ENCODE assay signal across 11 cellular contexts in the genomic region with DNA sequence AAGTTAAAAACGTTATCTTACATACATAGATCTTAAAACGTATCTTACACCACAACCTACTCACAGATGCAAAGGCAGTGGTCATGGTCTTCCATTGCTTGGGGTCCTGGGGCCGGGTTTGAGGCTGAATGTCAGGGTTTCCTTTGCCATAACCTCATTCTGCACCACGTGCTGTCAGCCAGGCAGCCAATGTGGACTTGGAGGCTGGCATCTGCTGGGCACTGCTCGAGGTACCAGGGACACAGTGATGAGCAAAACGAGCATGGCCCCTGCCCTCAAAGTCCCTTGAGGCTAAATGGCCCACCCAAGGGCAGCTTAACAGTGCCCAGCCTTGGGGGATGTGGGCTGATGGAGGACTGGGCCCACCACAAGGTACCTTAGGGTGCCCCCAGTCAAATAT. TPM values are rescaled to one million over a fixed set of nuclear protein-coding genes. Genes with fewer than 3 reads are reported as not detected.
DNase-seq lines count a peak whose midpoint lies in the region; ATAC-seq, FAIRE-seq and TF ChIP-seq lines count a peak whose summit lies in the region.
"Had no signal": no experiment of that assay in that cellular context is flagged by ENCODE, and none has a peak within 500 bp of the region (broad histone marks: within the 10 kb centered on the region; RNA-seq: fewer than 3 reads in every experiment).

No MANE protein-coding gene starts in this region.

- H3K27ac Mint-ChIP-seq in brain, result peak overlapping the region in 1 of 5 experiments; percentile 77

- peaks cover 29% of the 10 kb centered on the region for H3K27me3 Mint-ChIP-seq in brain

- H3K9me3 ChIP-seq in A673 (ENCODE audit: low read depth, low read length, poor library complexity, severe bottlenecking), result no peaks in the 10 kb centered on the region
- no peaks in the 10 kb centered on the region for H3K9me3 ChIP-seq in HUES48 (ENCODE audit: control insufficient read depth, insufficient read depth, low read length)
- H3K9me3 ChIP-seq in muscle layer of duodenum (ENCODE audit: control insufficient read depth in 1 of 2, low read length in 2 of 2), result no peaks in the 10 kb centered on the region
- H3K9me3 ChIP-seq: thyroid gland had no signal

- BruUV-seq in A673 (replicated peaks; lab: Mats Ljungman, UMichigan), result no TSS peak

- POLR2A ChIA-PET in A673 (lab: Charles Lee; ENCODE audit: low non-redundant PET), result no interaction called here

- H3K27me3 ChIP-seq in A673 (replicated peaks; ENCODE audit: insufficient read depth, low read depth, low read length, poor library complexity), result no peaks in the 10 kb centered on the region
- H3K27me3 ChIP-seq in HUES48 (ENCODE audit: control insufficient read depth, insufficient read depth, low read length), result no peaks in the 10 kb centered on the region
- no peaks in the 10 kb centered on the region for H3K27me3 ChIP-seq in muscle layer of duodenum (ENCODE audit: low read depth, low read length)
- H3K27me3 ChIP-seq: thyroid gland had no signal

- CTCF ChIA-PET in A673 (lab: Charles Lee), result no interaction called here

- no peak overlapping the region for H3K27ac ChIP-seq in A673 (ENCODE audit: low read depth, low read length, poor library complexity, severe bottlenecking)
- H3K27ac ChIP-seq in HUES48 (ENCODE audit: low read depth, low read length), result no peak overlapping the region
- H3K27ac ChIP-seq in muscle layer of duodenum (ENCODE audit: low read length), result no peak overlapping the region
- H3K27ac ChIP-seq: SK-N-MC had no signal

- no peak for ATAC-seq in GM19455 (IDR thresholded peaks at IDR 0.05; ENCODE audit: unreplicated experiment)
- no peak for ATAC-seq in left lobe of liver

- no peak for FAIRE-seq in D721Med (lab: Jason Lieb, UNC)

- intact Hi-C loops in A673 (cut with micrococcal nuclease; ENCODE audit: unreplicated experiment), result no loop called here

- H3K9ac ChIP-seq in HUES48 (ENCODE audit: low read depth, low read length), result no peak overlapping the region

- H3K36me3 Mint-ChIP-seq in brain, result no peaks in the 10 kb centered on the region

- H3K4me3 Mint-ChIP-seq in brain, result peak overlapping the region in 4 of 5 experiments; percentile 65 to 78 (median 70)

- DNase-seq in A673 (ENCODE audit: low spot score), result no peak
- no peak for DNase-seq in SKM-1 treated with dmso at 0.1 percent for 144 hours (lab: John Stamatoyannopoulos, UW; ENCODE audit: unreplicated experiment)
- DNase-seq in left lobe of liver (ENCODE audit: low spot score), result no peak
- DNase-seq in D721Med (ENCODE audit: insufficient read length, low spot score), result no peak
- DNase-seq: NCI-H1417 treated with DMSO at 0.1 percent for 48 hours, thyroid gland had no signal

- H3K4me3 ChIP-seq in A673 (ENCODE audit: low read depth, low read length, poor library complexity, severe bottlenecking) (peak overlapping the region; percentile 50), HUES48 (ENCODE audit: low read depth, low read length) (peak overlapping the region; percentile 56), muscle layer of duodenum (ENCODE audit: low read depth in 1 of 2, low read length in 2 of 2) (peak overlapping the region; percentile 65 to 74)

- H3K4me1 ChIP-seq in A673 (ENCODE audit: insufficient read depth, low read length, poor library complexity, severe bottlenecking), result peaks cover 7% of the 10 kb centered on the region
- peaks cover 7% of the 10 kb centered on the region; the same call in 1 of the 2 replicates for H3K4me1 ChIP-seq in HUES48 (ENCODE audit: control insufficient read depth, insufficient read depth, low read length)
- H3K4me1 ChIP-seq in muscle layer of duodenum (ENCODE audit: control insufficient read depth in 1 of 2, insufficient read depth in 2 of 2, low read length in 2 of 2), result peaks cover 4 to 15% of the 10 kb centered on the region in 2 donors

- peaks cover 0 to 4% (median 0%) of the 10 kb centered on the region in 5 experiments for H3K9me3 Mint-ChIP-seq in brain

- H3K36me3 ChIP-seq in A673 (ENCODE audit: insufficient read depth, low read length, poor library complexity, severe bottlenecking), result no peaks in the 10 kb centered on the region
- H3K36me3 ChIP-seq in HUES48 (ENCODE audit: control insufficient read depth, insufficient read depth, low read length), result no peaks in the 10 kb centered on the region
- H3K36me3 ChIP-seq in muscle layer of duodenum (ENCODE audit: control insufficient read depth in 1 of 2, insufficient read depth in 2 of 2, low read length in 2 of 2), result no peaks in the 10 kb centered on the region
- H3K36me3 ChIP-seq: thyroid gland had no signal

- peaks cover 39% of the 10 kb centered on the region for H3K4me1 Mint-ChIP-seq in brain

- TF ChIP-seq CTCF in A673 (conservative IDR thresholded peaks at IDR 0.05; ENCODE audit: low read depth, low read length) (no peak), brain (conservative IDR thresholded peaks at IDR 0.05) (no peak), D721Med (IDR thresholded peaks at IDR 0.05; ENCODE audit: insufficient read depth, missing control alignments) (no peak)

RNA-seq across cellular contexts. Expression of a gene that starts 35.8 kb away (rescaled TPM):
- 1.8 and 2.8 TPM in 2 replicates for total RNA-seq in A673 (2021)
- polyA plus RNA-seq in brain (ENCODE audit: insufficient read depth, low read depth, low replicate concordance), result 20.2 TPM
- total RNA-seq in left lobe of liver, result 3.0 TPM

RNA-seq across cellular contexts. Expression of a gene that starts 44.8 kb away (rescaled TPM):
- 39.2 and 41.2 TPM in 2 replicates for total RNA-seq in A673 (2021)
- 24.1 TPM for polyA plus RNA-seq in brain (ENCODE audit: insufficient read depth, low read depth, low replicate concordance)
- 11.8 TPM for total RNA-seq in left lobe of liver
